ENCODE assay signal across 2 cellular contexts in genomic region chr16:11727945-11728543, GRCh38.
TF ChIP-seq lines count a peak whose summit lies in the region.

No MANE protein-coding gene starts in this region.

TF ChIP-seq in liver, 16 proteins besides CTCF, POLR2A, EP300 and RAD21:
- TF ChIP-seq JUND (IDR thresholded peaks at IDR 0.05) = peak in 1 of 2 donors; percentile 16
- TF ChIP-seq TAF1 (conservative IDR thresholded peaks at IDR 0.05) = peak; percentile 41
- TF ChIP-seq ATF3 (IDR thresholded peaks at IDR 0.05) = no peak
- TF ChIP-seq REST (IDR thresholded peaks at IDR 0.05) = peak; percentile 23
- TF ChIP-seq HNF4A (conservative IDR thresholded peaks at IDR 0.05) = peak; percentile 17 to 38
- TF ChIP-seq NR2F2 (IDR thresholded peaks at IDR 0.05) = no peak
- no peak for TF ChIP-seq MAX (IDR thresholded peaks at IDR 0.05)
- TF ChIP-seq HNF4G (IDR thresholded peaks at IDR 0.05) = no peak
- TF ChIP-seq FOXA1 (IDR thresholded peaks at IDR 0.05) = no peak
- TF ChIP-seq EGR1 (IDR thresholded peaks at IDR 0.05; ENCODE audit: low read depth in 2 of 2) = no peak
- TF ChIP-seq ZBTB33 (IDR thresholded peaks at IDR 0.05) = peak; percentile 19
- peak; percentile 5 to 47 for TF ChIP-seq RXRA (IDR thresholded peaks at IDR 0.05)
- TF ChIP-seq YY1 (IDR thresholded peaks at IDR 0.05) = peak; percentile 20
TF ChIP-seq in liver: peak in this region for 7.

TF ChIP-seq in HepG2, 621 proteins besides CTCF, POLR2A, EP300 and RAD21:
- TF ChIP-seq MTF2 (CRISPR knock-in tag; IDR thresholded peaks at IDR 0.05; ENCODE audit: borderline replicate concordance) = no peak
- no peak for TF ChIP-seq TGIF2 (CRISPR knock-in tag; IDR thresholded peaks at IDR 0.05)
- no peak for TF ChIP-seq ZNF788 (CRISPR knock-in tag; IDR thresholded peaks at IDR 0.05; ENCODE audit: borderline replicate concordance)
- TF ChIP-seq POLR2AphosphoS5 (IDR thresholded peaks at IDR 0.05; ENCODE audit: low read depth, low read length) = no peak
- TF ChIP-seq NR3C1 (CRISPR knock-in tag; IDR thresholded peaks at IDR 0.05) = no peak
- TF ChIP-seq ZFP41 (CRISPR knock-in tag; IDR thresholded peaks at IDR 0.05; ENCODE audit: borderline replicate concordance) = no peak
- no peak for TF ChIP-seq ZSCAN29 (CRISPR knock-in tag; conservative IDR thresholded peaks at IDR 0.05)
- TF ChIP-seq CERS6 (CRISPR knock-in tag; IDR thresholded peaks at IDR 0.05) = no peak
- TF ChIP-seq ADNP (CRISPR knock-in tag; IDR thresholded peaks at IDR 0.05) = no peak
- no peak for TF ChIP-seq ZNF446 (CRISPR knock-in tag; IDR thresholded peaks at IDR 0.05)
- TF ChIP-seq ZNF564 (CRISPR knock-in tag; IDR thresholded peaks at IDR 0.05) = no peak
- no peak for TF ChIP-seq CEBPB (IDR thresholded peaks at IDR 0.05; ENCODE audit: borderline replicate concordance, low read depth, low read length)
- no peak for TF ChIP-seq ZNF883 (CRISPR knock-in tag; IDR thresholded peaks at IDR 0.05; ENCODE audit: not compliant biosample characterization)
